Comparison of ENCODE assay signal across 8 cellular contexts in the genomic region with DNA sequence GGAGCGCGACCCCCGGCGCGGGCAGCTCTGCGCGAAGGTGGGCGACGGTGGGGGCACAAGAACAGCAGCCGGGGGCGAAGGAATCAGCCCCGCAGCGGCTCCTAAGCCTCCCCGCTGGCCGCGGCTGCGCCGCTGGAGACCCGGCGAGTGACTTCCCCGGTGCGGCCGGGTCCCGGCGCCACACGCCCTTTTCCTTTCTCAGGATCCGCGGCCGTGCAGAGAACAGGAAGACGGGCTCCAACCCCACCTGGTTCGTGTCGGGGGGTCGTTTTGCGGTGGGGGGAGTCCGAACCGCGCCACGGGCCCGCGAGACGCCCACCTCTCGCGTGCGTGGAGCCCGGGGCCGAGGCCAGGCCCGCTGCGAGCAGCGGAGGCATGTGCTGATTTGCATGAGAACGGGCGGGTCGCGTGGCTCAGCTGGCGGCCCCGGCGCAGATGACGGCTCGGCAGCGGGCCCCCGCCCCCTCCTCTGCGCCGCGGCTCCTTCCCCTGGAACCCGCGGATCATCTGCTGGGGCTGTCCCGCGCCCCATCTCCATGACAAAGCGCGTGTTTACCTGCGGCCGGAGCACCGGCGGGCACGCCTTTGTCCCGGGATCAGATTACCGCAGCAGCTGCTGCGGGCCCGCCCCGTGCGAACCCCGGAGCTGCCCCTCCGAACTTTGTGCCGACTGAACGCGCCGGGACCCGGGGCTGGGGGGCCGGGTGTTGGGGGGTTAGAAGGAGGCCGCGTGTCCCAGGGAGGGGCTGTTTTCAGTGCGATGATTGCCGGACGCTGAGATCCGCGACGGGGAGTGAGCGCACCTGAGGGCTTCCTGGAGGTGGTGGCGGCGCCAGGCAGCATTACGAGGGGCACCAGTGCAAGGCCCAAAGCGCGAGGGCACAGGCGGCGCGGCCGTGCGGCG. TPM values are rescaled to one million over a fixed set of nuclear protein-coding genes. Genes with fewer than 3 reads are reported as not detected.
DNase-seq lines count a peak whose midpoint lies in the region; ATAC-seq lines count a peak whose summit lies in the region.

No MANE protein-coding gene starts in this region.

- H3K9me3 Mint-ChIP-seq in activated naive CD4-positive, alpha-beta T cell treated with anti-CD3 and anti-CD28 coated beads for 36 hours, result no peaks in the 10 kb centered on the region

- H3K36me3 ChIP-seq in iPS DF 6.9 (ENCODE audit: control insufficient read depth, insufficient read depth, low read length) (no peaks in the 10 kb centered on the region), skeletal muscle satellite cell (ENCODE audit: insufficient read depth, low read length) (no peaks in the 10 kb centered on the region)

- peak overlapping the region; percentile 91 for H3K4me2 ChIP-seq in skeletal muscle satellite cell (ENCODE audit: low read length)

- peaks cover 2% of the 10 kb centered on the region for H3K36me3 Mint-ChIP-seq in activated naive CD4-positive, alpha-beta T cell treated with anti-CD3 and anti-CD28 coated beads for 36 hours (ENCODE audit: low read depth)

- peak overlapping the region; percentile 45 for H3K9ac ChIP-seq in skeletal muscle satellite cell (ENCODE audit: low read depth, low read length)

- H3K4me3 ChIP-seq in iPS DF 6.9 (ENCODE audit: low read length), result peak overlapping the region; percentile 23; the same call in 1 of the 2 replicates
- H3K4me3 ChIP-seq in skeletal muscle satellite cell (ENCODE audit: low read length), result peak overlapping the region; percentile 66

- peak overlapping the region; percentile 68 for H3K4me3 Mint-ChIP-seq in activated naive CD4-positive, alpha-beta T cell treated with anti-CD3 and anti-CD28 coated beads for 36 hours

- no peaks in the 10 kb centered on the region for H3K9me3 ChIP-seq in iPS DF 6.9 (ENCODE audit: control insufficient read depth, insufficient read depth, low read length)
- H3K9me3 ChIP-seq in skeletal muscle satellite cell (replicated peaks; ENCODE audit: low read length), result no peaks in the 10 kb centered on the region

- peaks cover 65% of the 10 kb centered on the region for H3K27me3 Mint-ChIP-seq in activated naive CD4-positive, alpha-beta T cell treated with anti-CD3 and anti-CD28 coated beads for 36 hours (ENCODE audit: low read depth)

- intact Hi-C loops in activated naive CD4-positive, alpha-beta T cell treated with anti-CD3 and anti-CD28 coated beads for 36 hours (cut with micrococcal nuclease), result loop anchor here (1.0 to 10.0 kb wide), 2 partner anchors 11 to 1401 kb away; partner anchors contain the start of gene FAM120B

- no CpG with 5 or more reads among the region's 108 CpGs for WGBS in iPS DF 6.9 (ENCODE audit: insufficient coverage, insufficient read length)

- no peak overlapping the region for H3K27ac ChIP-seq in iPS DF 6.9 (ENCODE audit: low read length)

- peak; percentile 53 for ATAC-seq in HG02610 (IDR thresholded peaks at IDR 0.05; ENCODE audit: unreplicated experiment)

- H3K4me1 ChIP-seq in iPS DF 6.9 (ENCODE audit: control insufficient read depth, insufficient read depth, low read length) (peaks cover 14% of the 10 kb centered on the region), skeletal muscle satellite cell (ENCODE audit: control insufficient read depth, insufficient read depth, low read length) (peaks cover 17% of the 10 kb centered on the region)

- CTCF ChIA-PET in activated naive CD4-positive, alpha-beta T cell treated with anti-CD3 and anti-CD28 coated beads for 36 hours (lab: Charles Lee), result interaction anchor here (1.2 kb wide), 1 partner anchor 464 kb away, joined by 3 read pairs; no protein-coding TSS in a partner anchor

- H3K27me3 ChIP-seq in iPS DF 6.9 (ENCODE audit: control insufficient read depth, insufficient read depth, low read length), result peaks cover 37% of the 10 kb centered on the region
- H3K27me3 ChIP-seq in skeletal muscle satellite cell (ENCODE audit: control insufficient read depth, insufficient read depth, low read length), result peaks cover 66% of the 10 kb centered on the region

- H3K4me1 Mint-ChIP-seq in activated naive CD4-positive, alpha-beta T cell treated with anti-CD3 and anti-CD28 coated beads for 36 hours (ENCODE audit: low read depth), result peaks cover 33% of the 10 kb centered on the region

- no peak overlapping the region for H3K27ac Mint-ChIP-seq in activated naive CD4-positive, alpha-beta T cell treated with anti-CD3 and anti-CD28 coated beads for 36 hours

- peak; percentile 63 for DNase-seq in DMS153 (lab: John Stamatoyannopoulos, UW)
- DNase-seq in DMS153 treated with DMSO at 0.1 percent for 48 hours (lab: John Stamatoyannopoulos, UW; ENCODE audit: unreplicated experiment), result no peak
- peak; percentile 66 for DNase-seq in NCI-H2171 (lab: John Stamatoyannopoulos, UW)
- peak; percentile 73 for DNase-seq in activated naive CD4-positive, alpha-beta T cell treated with anti-CD3 and anti-CD28 coated beads for 36 hours
- no peak for DNase-seq in iPS DF 6.9 (ENCODE audit: low read depth, low spot score)
- DNase-seq in NCI-H2107 (lab: John Stamatoyannopoulos, UW), result no peak

RNA-seq across cellular contexts. Expression of gene DLL1, which starts 4.9 kb away (rescaled TPM):
- 1 to 10 TPM; 3.2 to 3.5 TPM for total RNA-seq in activated naive CD4-positive, alpha-beta T cell treated with anti-CD3 and anti-CD28 coated beads for 36 hours
- total RNA-seq in skeletal muscle satellite cell (2012; rRNA removed), result 0.25 and 1.3 TPM in 2 replicates

RNA-seq across cellular contexts. Expression of gene FAM120B, which starts 10.8 kb away (rescaled TPM):
- total RNA-seq in activated naive CD4-positive, alpha-beta T cell treated with anti-CD3 and anti-CD28 coated beads for 36 hours, result 10 to 100 TPM; 15.5 to 16.1 TPM
- total RNA-seq in skeletal muscle satellite cell (2012; rRNA removed), result 13.2 and 13.3 TPM in 2 replicates

Comparison
In these comparisons a context has a peak if more than half of its experiments do, and no peak if none do; other contexts are left out.
1. DNase-seq: peak in DMS153 (single experiment), NCI-H2171 (single experiment) and activated naive CD4-positive, alpha-beta T cell treated with anti-CD3 and anti-CD28 coated beads for 36 hours (single experiment); none in DMS153 treated with DMSO at 0.1 percent for 48 hours (single experiment), iPS DF 6.9 (single experiment) and NCI-H2107 (single experiment).